ENCODE assay signal across 16 cellular contexts in genomic region chr11:112625816-112626215, GRCh38.
"Had no signal": no experiment of that assay in that cellular context is flagged by ENCODE, and none has a peak within 500 bp of the region (broad histone marks: within the 10 kb centered on the region; RNA-seq: fewer than 3 reads in every experiment).

No MANE protein-coding gene starts in this region.

- H3K27ac ChIP-seq: body of pancreas, psoas muscle, right lobe of liver, suprapubic skin had no signal

- FAIRE-seq: endothelial cell of umbilical vein had no signal

- DNase-seq: activated CD4-positive, alpha-beta T cell treated with anti-CD3 and anti-CD28 coated beads, Interleukin-2, amount 10 ng/mL, durations not matched to agents 24 days and 14 days; activated CD4-positive, CD25-positive, alpha-beta regulatory T cell; activated CD8-positive, alpha-beta memory T cell treated with anti-CD3 and anti-CD28 coated beads, Interleukin-2, amount 50 U/mL, for 4 hours; activated CD8-positive, alpha-beta T cell treated with anti-CD3 and anti-CD28 coated beads, Interleukin-2, amount 10 ng/mL, durations not matched to agents 7 days and 5 days; activated gamma-delta T cell treated with Interleukin-2 at 50 U/mL for 16 hours; activated T-cell treated with anti-CD3 and anti-CD28 coated beads, Interleukin-2, amount 50 U/mL, for 72 hours; amniotic stem cell; body of pancreas; cerebellar nuclear complex; effector CD8-positive, alpha-beta T cell; left colon; midbrain; psoas muscle; right lobe of liver had no signal

- ATAC-seq: activated CD8-positive, alpha-beta T cell treated with anti-CD3 and anti-CD28 coated beads, Interleukin-2, amount 10 ng/mL, durations not matched to agents 7 days and 5 days; activated T-cell treated with anti-CD3 and anti-CD28 coated beads, Interleukin-2, amount 50 U/mL, for 72 hours; body of pancreas; left colon; psoas muscle; right lobe of liver had no signal

- H3K4me1 ChIP-seq: psoas muscle, right lobe of liver, suprapubic skin had no signal

- H3K27me3 ChIP-seq: body of pancreas, right lobe of liver had no signal
